In the genomic region with DNA sequence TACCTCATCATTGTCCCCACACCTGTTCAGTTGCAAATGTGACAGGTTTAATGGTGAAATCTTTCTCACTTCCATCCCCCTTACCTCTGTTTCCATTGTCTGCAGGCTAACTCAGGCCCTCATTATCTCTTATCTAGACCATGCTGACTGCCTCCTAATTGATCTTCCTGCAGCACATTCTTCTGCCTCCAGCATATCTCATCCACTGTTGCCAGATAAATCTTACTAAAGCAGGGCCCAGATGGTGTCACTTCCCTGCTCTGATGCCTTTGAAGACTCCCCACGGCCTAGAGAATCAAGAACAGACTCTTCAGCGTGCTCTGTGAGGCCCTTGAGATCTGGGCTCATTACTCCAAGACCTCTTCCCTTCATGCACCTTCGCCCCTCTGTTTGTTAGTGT, we compare ENCODE assay signal across 1 cellular context.
TF ChIP-seq lines count a peak whose summit lies in the region.

No MANE protein-coding gene starts in this region.

TF ChIP-seq in GM23338, 12 proteins besides CTCF, POLR2A, EP300 and RAD21 (continued from another document):
- no peak for TF ChIP-seq ZNF462 (CRISPR knock-in tag; IDR thresholded peaks at IDR 0.05)
